18 cellular contexts compared by ENCODE assay signal in the genomic region with DNA sequence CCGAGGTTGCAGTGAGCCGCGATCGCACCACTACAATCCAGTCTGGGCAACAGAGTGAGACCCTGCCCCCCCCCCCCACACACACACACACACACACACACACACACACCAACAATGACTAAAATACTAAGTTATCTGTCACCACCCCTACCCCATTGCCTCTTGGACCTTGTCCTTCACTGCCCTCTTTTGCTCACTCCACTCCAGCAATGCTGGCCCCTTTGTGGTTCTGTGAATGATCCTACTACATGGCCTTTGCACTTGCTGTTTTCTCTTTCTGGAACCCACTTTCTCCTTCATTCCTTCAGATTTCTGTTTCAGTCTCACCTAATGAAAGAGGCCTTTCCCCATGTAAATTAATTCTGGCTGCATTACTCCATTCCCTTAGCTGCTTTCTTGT. TPM values are rescaled to one million over a fixed set of nuclear protein-coding genes. Genes with fewer than 3 reads are reported as not detected.
DNase-seq lines count a peak whose midpoint lies in the region; ATAC-seq, FAIRE-seq and TF ChIP-seq lines count a peak whose summit lies in the region.
"Had no signal": no experiment of that assay in that cellular context is flagged by ENCODE, and none has a peak within 500 bp of the region (broad histone marks: within the 10 kb centered on the region; RNA-seq: fewer than 3 reads in every experiment).

No MANE protein-coding gene starts in this region.

- no peak for DNase-seq in activated CD4-positive, alpha-beta T cell treated with anti-CD3 and anti-CD28 coated beads, Interleukin-2, amount 10 ng/mL, durations not matched to agents 24 days and 14 days
- DNase-seq in activated CD4-positive, alpha-beta T cell treated with anti-CD3 and anti-CD28 coated beads for 48 hours = no peak
- DNase-seq in GM19239 (ENCODE audit: insufficient read length, low spot score) (no peak), neural crest cell (ENCODE audit: low read depth, low spot score) (no peak), uterus (no peak), MM.1S (no peak), superior temporal gyrus (ENCODE audit: extremely low spot score) (no peak)
- DNase-seq: activated gamma-delta T cell, left colon, NCI-H2107, psoas muscle had no signal

- no peak overlapping the region for H3K4me2 ChIP-seq in MM.1S (ENCODE audit: low read depth, low read length)

- H2AFZ ChIP-seq in MM.1S (ENCODE audit: low read length) = no peak overlapping the region

- peaks cover 4% of the 10 kb centered on the region; the same call in 1 of the 2 replicates for H3F3A ChIP-seq in MM.1S (ENCODE audit: insufficient read depth, low read length)

- H4K20me1 ChIP-seq in MM.1S (ENCODE audit: insufficient read depth, low read length) = no peaks in the 10 kb centered on the region

- peaks cover 41% of the 10 kb centered on the region for H3K79me2 ChIP-seq in MM.1S (ENCODE audit: low read length)

- peak; percentile 74 for FAIRE-seq in GM19239 (lab: Jason Lieb, UNC)

- H3K27ac ChIP-seq in uterus (no peak overlapping the region), MM.1S (ENCODE audit: low read length) (no peak overlapping the region)
- H3K27ac ChIP-seq: cardiac muscle cell, psoas muscle had no signal

- no peak overlapping the region for H3K4me3 Mint-ChIP-seq in activated CD4-positive, alpha-beta T cell treated with anti-CD3 and anti-CD28 coated beads, Interleukin-2, amount 10 ng/mL, durations not matched to agents 24 days and 14 days
- peak overlapping the region; percentile 100 for H3K4me3 Mint-ChIP-seq in activated T-helper 17 cell treated with anti-CD3 and anti-CD28 coated beads, Interleukin-2, amount 50 U/mL, for 72 hours
- H3K4me3 Mint-ChIP-seq in neural crest cell = peak overlapping the region; percentile 99

- H3K36me3 Mint-ChIP-seq in activated CD4-positive, alpha-beta T cell treated with anti-CD3 and anti-CD28 coated beads, Interleukin-2, amount 10 ng/mL, durations not matched to agents 24 days and 14 days (ENCODE audit: low read depth) = peaks cover 19% of the 10 kb centered on the region
- peaks cover 47% of the 10 kb centered on the region for H3K36me3 Mint-ChIP-seq in activated T-helper 17 cell treated with anti-CD3 and anti-CD28 coated beads, Interleukin-2, amount 50 U/mL, for 72 hours (ENCODE audit: low read depth)
- peaks cover 1% of the 10 kb centered on the region for H3K36me3 Mint-ChIP-seq in neural crest cell (ENCODE audit: low read depth)

- H3K36me3 ChIP-seq in uterus (no peaks in the 10 kb centered on the region), MM.1S (replicated peaks; ENCODE audit: insufficient read depth, low read length) (no peaks in the 10 kb centered on the region)
- H3K36me3 ChIP-seq: cardiac muscle cell had no signal

- intact Hi-C loops in activated CD4-positive, alpha-beta T cell treated with anti-CD3 and anti-CD28 coated beads, Interleukin-2, amount 10 ng/mL, durations not matched to agents 24 days and 14 days (cut with micrococcal nuclease) = loop anchor here (2.0 to 5.0 kb wide), 2 partner anchors 73 to 108 kb away; a partner anchor contains a TSS
- intact Hi-C loops in uterus (cut with DNase I; ENCODE audit: low total_unique reads) = no loop called here

- peak overlapping the region; percentile 83 for H3K27ac Mint-ChIP-seq in activated CD4-positive, alpha-beta T cell treated with anti-CD3 and anti-CD28 coated beads, Interleukin-2, amount 10 ng/mL, durations not matched to agents 24 days and 14 days
- peak overlapping the region; percentile 99 for H3K27ac Mint-ChIP-seq in activated T-helper 17 cell treated with anti-CD3 and anti-CD28 coated beads, Interleukin-2, amount 50 U/mL, for 72 hours
- no peak overlapping the region for H3K27ac Mint-ChIP-seq in neural crest cell (ENCODE audit: unreplicated experiment)

- H3K9ac ChIP-seq in MM.1S (ENCODE audit: low read length) = no peak overlapping the region

- TF ChIP-seq POLR2A in uterus (IDR thresholded peaks at IDR 0.05) = no peak

- ATAC-seq in activated T-helper 17 cell treated with anti-CD3 and anti-CD28 coated beads, Interleukin-2, amount 50 U/mL, for 72 hours (replicated peaks) = no peak
- ATAC-seq: activated CD4-positive, CD25-positive, alpha-beta regulatory T cell treated with anti-CD3 and anti-CD28 coated beads, Interleukin-2, amount 50 U/mL, for 24 hours; left colon; psoas muscle had no signal

- no peaks in the 10 kb centered on the region for H3K27me3 Mint-ChIP-seq in activated CD4-positive, alpha-beta T cell treated with anti-CD3 and anti-CD28 coated beads, Interleukin-2, amount 10 ng/mL, durations not matched to agents 24 days and 14 days
- no peaks in the 10 kb centered on the region for H3K27me3 Mint-ChIP-seq in activated T-helper 17 cell treated with anti-CD3 and anti-CD28 coated beads, Interleukin-2, amount 50 U/mL, for 72 hours
- peaks cover 6% of the 10 kb centered on the region for H3K27me3 Mint-ChIP-seq in neural crest cell (ENCODE audit: low read depth)

- no peak for TF ChIP-seq CTCF in neural crest cell (conservative IDR thresholded peaks at IDR 0.05)
- TF ChIP-seq CTCF in uterus (IDR thresholded peaks at IDR 0.05) = no peak
- no peak for TF ChIP-seq CTCF in MM.1S (IDR thresholded peaks at IDR 0.05; ENCODE audit: low read length)

- H3K9me3 ChIP-seq in uterus (no peaks in the 10 kb centered on the region), MM.1S (replicated peaks; ENCODE audit: insufficient read depth, low read length) (no peaks in the 10 kb centered on the region)
- H3K9me3 ChIP-seq: psoas muscle had no signal

- no peak overlapping the region for H3K4me3 ChIP-seq in uterus
- no peak overlapping the region for H3K4me3 ChIP-seq in MM.1S (ENCODE audit: low read length)
- H3K4me3 ChIP-seq: cardiac muscle cell, psoas muscle had no signal

- no peaks in the 10 kb centered on the region for H3K9me2 ChIP-seq in MM.1S (replicated peaks; ENCODE audit: insufficient read depth, low read length)

- no peaks in the 10 kb centered on the region for H3K9me3 Mint-ChIP-seq in activated CD4-positive, alpha-beta T cell treated with anti-CD3 and anti-CD28 coated beads, Interleukin-2, amount 10 ng/mL, durations not matched to agents 24 days and 14 days
- no peaks in the 10 kb centered on the region for H3K9me3 Mint-ChIP-seq in activated T-helper 17 cell treated with anti-CD3 and anti-CD28 coated beads, Interleukin-2, amount 50 U/mL, for 72 hours
- no peaks in the 10 kb centered on the region for H3K9me3 Mint-ChIP-seq in neural crest cell

- no peaks in the 10 kb centered on the region for H3K27me3 ChIP-seq in uterus
- no peaks in the 10 kb centered on the region for H3K27me3 ChIP-seq in MM.1S (replicated peaks; ENCODE audit: insufficient read depth, low read length)
- H3K27me3 ChIP-seq: cardiac muscle cell had no signal

- H3K4me1 ChIP-seq in uterus = peaks cover 0 to 7% of the 10 kb centered on the region in 2 donors
- H3K4me1 ChIP-seq in MM.1S (ENCODE audit: low read length) = peaks cover 12% of the 10 kb centered on the region

- H3K4me1 Mint-ChIP-seq in activated CD4-positive, alpha-beta T cell treated with anti-CD3 and anti-CD28 coated beads, Interleukin-2, amount 10 ng/mL, durations not matched to agents 24 days and 14 days = peaks cover 59% of the 10 kb centered on the region
- H3K4me1 Mint-ChIP-seq in activated T-helper 17 cell treated with anti-CD3 and anti-CD28 coated beads, Interleukin-2, amount 50 U/mL, for 72 hours = peaks cover 41% of the 10 kb centered on the region
- H3K4me1 Mint-ChIP-seq in neural crest cell = peaks cover 30% of the 10 kb centered on the region

RNA-seq across cellular contexts. Expression of a gene that starts 2.6 kb away (rescaled TPM):
- total RNA-seq in activated CD4-positive, alpha-beta T cell treated with anti-CD3 and anti-CD28 coated beads, Interleukin-2, amount 10 ng/mL, durations not matched to agents 24 days and 14 days = 68.9 and 71.4 TPM in 2 replicates
- 10 to 100 TPM; 52.8 to 75.1 TPM for total RNA-seq in activated T-helper 17 cell treated with anti-CD3 and anti-CD28 coated beads, Interleukin-2, amount 50 U/mL, for 72 hours
- total RNA-seq in neural crest cell (158 and 164 TPM in 2 replicates), uterus (100 to 1,000 TPM in 1 of 4 donors, 10 to 100 TPM in 3; 11.3 to 128 (median 58.6) TPM)

RNA-seq across cellular contexts. Expression of a gene that starts 3.8 kb away (rescaled TPM):
- 328 and 330 TPM in 2 replicates for total RNA-seq in activated CD4-positive, alpha-beta T cell treated with anti-CD3 and anti-CD28 coated beads, Interleukin-2, amount 10 ng/mL, durations not matched to agents 24 days and 14 days
- 100 to 1,000 TPM; 330 to 351 TPM for total RNA-seq in activated T-helper 17 cell treated with anti-CD3 and anti-CD28 coated beads, Interleukin-2, amount 50 U/mL, for 72 hours
- total RNA-seq in neural crest cell = 0.65 TPM in 1 of 2 replicates, not detected in the other
- 10 to 100 TPM; 10.4 to 43.0 (median 18.9) TPM for total RNA-seq in uterus
- total RNA-seq: A673, cardiac muscle cell had no signal

RNA-seq across cellular contexts. Expression of a gene that starts 19.0 kb away (rescaled TPM):
- total RNA-seq in activated CD4-positive, alpha-beta T cell treated with anti-CD3 and anti-CD28 coated beads, Interleukin-2, amount 10 ng/mL, durations not matched to agents 24 days and 14 days = 5.0 and 5.2 TPM in 2 replicates
- 1 to 10 TPM; 3.7 to 10.0 TPM for total RNA-seq in activated T-helper 17 cell treated with anti-CD3 and anti-CD28 coated beads, Interleukin-2, amount 50 U/mL, for 72 hours
- total RNA-seq in neural crest cell (4.9 and 5.1 TPM in 2 replicates), uterus (1 to 10 TPM in 2 of 4 donors, not detected in 2; 1.4 to 4.7 TPM)

RNA-seq across cellular contexts. Expression of a gene that starts 43.4 kb away (rescaled TPM):
- not detected in 2 replicates for total RNA-seq in activated CD4-positive, alpha-beta T cell treated with anti-CD3 and anti-CD28 coated beads, Interleukin-2, amount 10 ng/mL, durations not matched to agents 24 days and 14 days
- total RNA-seq in activated T-helper 17 cell treated with anti-CD3 and anti-CD28 coated beads, Interleukin-2, amount 50 U/mL, for 72 hours = under 1 TPM in 1 of 2 donors, not detected in 1; 0.42 TPM
- total RNA-seq in neural crest cell = not detected in 2 replicates
- not detected for total RNA-seq in uterus
- total RNA-seq: A673, cardiac muscle cell, HT1080, left colon, psoas muscle, RPMI7951, temporal lobe had no signal

RNA-seq across cellular contexts. Expression of a gene that starts 51.3 kb away (rescaled TPM):
- total RNA-seq in activated CD4-positive, alpha-beta T cell treated with anti-CD3 and anti-CD28 coated beads, Interleukin-2, amount 10 ng/mL, durations not matched to agents 24 days and 14 days = 47.1 and 50.6 TPM in 2 replicates
- 10 to 100 TPM; 46.6 to 58.6 TPM for total RNA-seq in activated T-helper 17 cell treated with anti-CD3 and anti-CD28 coated beads, Interleukin-2, amount 50 U/mL, for 72 hours
- total RNA-seq in neural crest cell = 62.9 and 67.3 TPM in 2 replicates
- total RNA-seq in uterus = 10 to 100 TPM; 21.8 to 65.6 (median 33.7) TPM
